9 cellular contexts compared by ENCODE assay signal in the genomic region with DNA sequence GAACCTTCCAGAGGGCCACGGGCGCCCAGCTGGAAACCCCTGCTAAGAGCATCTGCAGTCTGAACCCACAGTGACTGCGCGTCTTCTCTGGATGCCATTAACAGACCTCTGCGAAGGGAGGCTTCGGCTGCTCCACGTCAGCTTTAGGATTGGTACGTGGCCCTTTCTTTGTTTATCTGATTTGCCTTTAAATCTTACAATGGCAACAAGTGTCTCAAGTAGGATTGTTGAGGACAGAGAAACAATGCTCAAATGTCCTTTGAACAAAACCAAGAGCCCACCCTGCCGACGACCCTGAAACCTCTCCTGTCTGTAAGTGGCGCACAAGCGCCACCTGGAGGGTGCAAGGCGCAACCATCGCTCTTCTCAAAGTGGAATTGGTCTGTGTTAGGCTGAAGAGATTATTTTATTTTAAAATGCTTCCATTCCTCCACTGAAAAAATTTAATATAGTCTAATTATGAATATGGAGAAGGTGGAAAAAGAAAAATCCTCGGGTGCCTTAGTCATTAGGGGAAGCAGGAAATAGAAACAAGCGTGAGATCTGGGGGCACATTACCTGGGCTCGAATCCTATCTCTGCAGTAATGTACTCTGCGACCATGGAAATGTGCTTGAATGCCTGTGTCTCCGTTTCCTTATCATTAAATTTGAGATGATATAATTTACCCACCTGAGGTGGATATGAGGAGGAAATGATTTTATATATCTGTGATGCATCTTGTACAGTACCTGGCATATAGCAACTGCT.
DNase-seq lines count a peak whose midpoint lies in the region; ATAC-seq and TF ChIP-seq lines count a peak whose summit lies in the region.
"Had no signal": no experiment of that assay in that cellular context is flagged by ENCODE, and none has a peak within 500 bp of the region (broad histone marks: within the 10 kb centered on the region; RNA-seq: fewer than 3 reads in every experiment).

No MANE protein-coding gene starts in this region.

- 33% methylated on average over 19 of the region's 19 CpGs for WGBS in suprapubic skin

- no peak overlapping the region for H3K4me3 ChIP-seq in GM12875 (ENCODE audit: low read depth, low read length)
- no peak overlapping the region for H3K4me3 ChIP-seq in KMS-11 (IDR thresholded peaks at IDR 0.05; ENCODE audit: insufficient read depth, low read depth, low read length)
- H3K4me3 ChIP-seq in suprapubic skin, result peak overlapping the region; percentile 30

- H3K27ac ChIP-seq in KMS-11 (no peak overlapping the region), suprapubic skin (no peak overlapping the region)

- no peaks in the 10 kb centered on the region for H3K79me2 ChIP-seq in KMS-11 (ENCODE audit: insufficient read depth, low read depth)

- peaks cover 9% of the 10 kb centered on the region for H3K4me1 Mint-ChIP-seq in T-helper 2 cell treated with Interferon-gamma antibody and Interleukin-4, amounts not matched to agents 5 μg/mL and 100 μg/mL, for 36 hours (ENCODE audit: low read depth)
- peaks cover 2% of the 10 kb centered on the region for H3K4me1 Mint-ChIP-seq in memory B cell

- H3K9ac ChIP-seq in KMS-11, result no peak overlapping the region

- no peak overlapping the region for H2AFZ ChIP-seq in KMS-11 (ENCODE audit: low read depth)

- no peaks in the 10 kb centered on the region for H3K4me1 ChIP-seq in KMS-11 (ENCODE audit: low read depth, poor library complexity, severe bottlenecking)
- no peaks in the 10 kb centered on the region for H3K4me1 ChIP-seq in suprapubic skin

- H3K27me3 Mint-ChIP-seq in T-helper 2 cell treated with Interferon-gamma antibody and Interleukin-4, amounts not matched to agents 5 μg/mL and 100 μg/mL, for 36 hours (ENCODE audit: low read depth), result peaks cover 11% of the 10 kb centered on the region
- H3K27me3 Mint-ChIP-seq in memory B cell, result peaks cover 5% of the 10 kb centered on the region

- TF ChIP-seq CTCF in AG09319 (IDR thresholded peaks at IDR 0.05; ENCODE audit: low read depth, low read length) (peak; percentile 98), GM12875 (IDR thresholded peaks at IDR 0.05; ENCODE audit: borderline replicate concordance, insufficient read depth, low read depth, low read length) (peak; percentile 81), KMS-11 (conservative IDR thresholded peaks at IDR 0.05; ENCODE audit: low read depth, low read length) (peak; percentile 99), suprapubic skin (IDR thresholded peaks at IDR 0.05) (peak; percentile 45 to 69)

- H3K9me3 ChIP-seq in suprapubic skin, result no peaks in the 10 kb centered on the region

- peak; percentile 4 for DNase-seq in AG09319 (ENCODE audit: extremely low read depth, low read depth)
- peak; percentile 4 for DNase-seq in T-helper 2 cell treated with Interferon-gamma antibody and Interleukin-4, amounts not matched to agents 5 μg/mL and 100 μg/mL, for 36 hours (ENCODE audit: low spot score)
- peak; percentile 9 for DNase-seq in effector CD4-positive, alpha-beta T cell
- peak in 1 of 2 donors; percentile 14 for DNase-seq in memory B cell (ENCODE audit: low spot score in 2 of 2)
- DNase-seq in suprapubic skin (ENCODE audit: low spot score in 2 of 2), result no peak

- no peak for ATAC-seq in memory B cell (ENCODE audit: low read depth)
- no peak for ATAC-seq in GM21737 (IDR thresholded peaks at IDR 0.05; ENCODE audit: unreplicated experiment)

- no peaks in the 10 kb centered on the region for H4K20me1 ChIP-seq in KMS-11 (ENCODE audit: insufficient read depth)

- H3K27ac Mint-ChIP-seq in T-helper 2 cell treated with Interferon-gamma antibody and Interleukin-4, amounts not matched to agents 5 μg/mL and 100 μg/mL, for 36 hours, result no peak overlapping the region
- no peak overlapping the region for H3K27ac Mint-ChIP-seq in memory B cell

- TF ChIP-seq POLR2A in suprapubic skin (IDR thresholded peaks at IDR 0.05), result no peak

- no peak overlapping the region for H3K4me2 ChIP-seq in KMS-11

- TF ChIP-seq EP300 in suprapubic skin (IDR thresholded peaks at IDR 0.05), result no peak

- H3K36me3 ChIP-seq in KMS-11 (ENCODE audit: insufficient read depth), result no peaks in the 10 kb centered on the region
- no peaks in the 10 kb centered on the region for H3K36me3 ChIP-seq in suprapubic skin

- H3K27me3 ChIP-seq in KMS-11 (ENCODE audit: insufficient read depth, low read depth) (no peaks in the 10 kb centered on the region), suprapubic skin (peaks cover under 1% of the 10 kb centered on the region)

- H3K4me3 Mint-ChIP-seq in T-helper 2 cell treated with Interferon-gamma antibody and Interleukin-4, amounts not matched to agents 5 μg/mL and 100 μg/mL, for 36 hours, result peak overlapping the region; percentile 66
- H3K4me3 Mint-ChIP-seq in memory B cell, result peak overlapping the region; percentile 49

- H3K36me3 Mint-ChIP-seq in T-helper 2 cell treated with Interferon-gamma antibody and Interleukin-4, amounts not matched to agents 5 μg/mL and 100 μg/mL, for 36 hours (ENCODE audit: low read depth), result no peaks in the 10 kb centered on the region
- no peaks in the 10 kb centered on the region for H3K36me3 Mint-ChIP-seq in memory B cell
- H3K36me3 Mint-ChIP-seq: IgD-negative memory B cell had no signal

- H3K9me3 Mint-ChIP-seq in T-helper 2 cell treated with Interferon-gamma antibody and Interleukin-4, amounts not matched to agents 5 μg/mL and 100 μg/mL, for 36 hours, result no peaks in the 10 kb centered on the region
- H3K9me3 Mint-ChIP-seq in memory B cell, result no peaks in the 10 kb centered on the region
- H3K9me3 Mint-ChIP-seq: IgD-negative memory B cell had no signal

Comparison
In these comparisons a context has a peak if more than half of its experiments do, and no peak if none do; other contexts are left out.
1. DNase-seq: peak in AG09319 (single experiment), T-helper 2 cell treated with Interferon-gamma antibody and Interleukin-4, amounts not matched to agents 5 μg/mL and 100 μg/mL, for 36 hours (single experiment) and effector CD4-positive, alpha-beta T cell (single experiment); none in suprapubic skin (0 of 2).
2. Peak in every context shown above with its lines, with median percentiles within 50 percentile points of each other: CTCF ChIP-seq.